ENCODE assay signal across 8 cellular contexts in the genomic region with DNA sequence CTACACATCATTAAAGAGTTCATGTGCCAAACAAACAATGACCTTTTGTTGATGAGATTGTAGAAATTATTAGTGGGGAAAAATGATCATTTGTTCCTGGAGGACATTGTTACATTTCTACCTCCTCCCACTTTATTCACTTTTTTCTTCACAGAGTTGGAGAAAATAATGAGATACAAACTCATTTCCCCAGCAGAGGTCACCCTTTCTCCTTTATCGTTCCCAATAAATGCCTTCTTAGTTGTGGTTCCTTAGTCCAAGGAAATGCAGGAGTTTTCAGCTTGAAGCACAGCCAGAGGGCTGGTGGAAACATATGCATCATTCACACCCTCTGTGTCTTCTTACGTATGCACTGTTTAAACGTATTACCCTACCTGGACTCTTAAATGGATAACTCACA.
DNase-seq lines count a peak whose midpoint lies in the region; ATAC-seq, FAIRE-seq and TF ChIP-seq lines count a peak whose summit lies in the region.

No MANE protein-coding gene starts in this region.

- H4K5ac ChIP-seq in H1 (ENCODE audit: insufficient read length, low read depth, low read length), result no peak overlapping the region

- peak; percentile 56 for TF ChIP-seq CTCF in OCI-LY3 (IDR thresholded peaks at IDR 0.05; ENCODE audit: low read depth, low read length)
- peak in 2 of 3 experiments; percentile 56 to 60; a peak in 3 of 4 replicates for TF ChIP-seq CTCF in H1 (IDR thresholded peaks at IDR 0.05; ENCODE audit: control extremely low read depth in 1 of 3, insufficient read depth in 1 of 3, low read depth in 1 of 3, low read length in 3 of 3)
- TF ChIP-seq CTCF in mesothelial cell of epicardium (IDR thresholded peaks at IDR 0.05; ENCODE audit: unreplicated experiment), result peak; percentile 53

- no peak overlapping the region for H2BK5ac ChIP-seq in H1 (ENCODE audit: low read depth, low read length)

- H2AK5ac ChIP-seq in H1 (ENCODE audit: low read depth, low read length), result no peak overlapping the region

- H3K79me2 ChIP-seq in Karpas-422 (ENCODE audit: low read length), result peaks cover 80% of the 10 kb centered on the region
- no peaks in the 10 kb centered on the region for H3K79me2 ChIP-seq in OCI-LY3 (ENCODE audit: low read length)
- H3K79me2 ChIP-seq in H1 (ENCODE audit: control insufficient read depth in 1 of 2, insufficient read depth in 2 of 2, low read length in 2 of 2), result no peaks in the 10 kb centered on the region

- peaks cover 23% of the 10 kb centered on the region for H3K4me1 Mint-ChIP-seq in mesothelial cell of epicardium

- H4K20me1 ChIP-seq in Karpas-422 (ENCODE audit: insufficient read depth, low read depth, low read length) (no peaks in the 10 kb centered on the region), OCI-LY3 (ENCODE audit: insufficient read depth, low read length) (no peaks in the 10 kb centered on the region), H1 (replicated peaks in 1 of 2; ENCODE audit: control insufficient read depth in 1 of 2, insufficient read depth in 2 of 2, low read length in 2 of 2) (no peaks in the 10 kb centered on the region)

- H3K23me2 ChIP-seq in H1 (ENCODE audit: low read depth, low read length), result no peaks in the 10 kb centered on the region

- H3K9ac ChIP-seq in Karpas-422 (ENCODE audit: low read length), result no peak overlapping the region
- H3K9ac ChIP-seq in OCI-LY3 (ENCODE audit: low read length), result no peak overlapping the region
- no peak overlapping the region for H3K9ac ChIP-seq in H1 (replicated peaks in 1 of 4; ENCODE audit: extremely low read depth in 1 of 4, low read depth in 3 of 4, low read length in 3 of 4)

- no peak overlapping the region for H3K4ac ChIP-seq in H1 (replicated peaks; ENCODE audit: insufficient read length, low read depth, low read length)

- TF ChIP-seq RAD21 in H1 (IDR thresholded peaks at IDR 0.05 in 1 of 2, conservative IDR thresholded peaks at IDR 0.05 in 1 of 2; ENCODE audit: low read depth in 2 of 2, low read length in 2 of 2), result peak; percentile 88

- H3K9me3 ChIP-seq in Karpas-422 (ENCODE audit: low read length), result no peaks in the 10 kb centered on the region
- no peaks in the 10 kb centered on the region for H3K9me3 ChIP-seq in OCI-LY3 (ENCODE audit: insufficient read depth, low read length)
- H3K9me3 ChIP-seq in H1 (ENCODE audit: insufficient read depth in 2 of 2, low read depth in 1 of 2, low read length in 1 of 2), result no peaks in the 10 kb centered on the region

- CTCF ChIA-PET in H1 (lab: Charles Lee; ENCODE audit: partially characterized antibody), result interaction anchor here (0.6 to 7.5 kb wide), 23 partner anchors 8 to 1365 kb away, joined by 3 to 71 read pairs (median 3); no protein-coding TSS in a partner anchor

- no peak overlapping the region for H2BK12ac ChIP-seq in H1 (ENCODE audit: low read depth, low read length)

- H3K79me1 ChIP-seq in H1 (ENCODE audit: low read depth, low read length), result no peaks in the 10 kb centered on the region

- 23% methylated on average over 3 of the region's 3 CpGs; no CpG with 5 or more reads in 1 of the 2 experiments for WGBS in H1 (ENCODE audit: extremely low coverage in 1 of 2, insufficient coverage in 1 of 2, insufficient read length in 1 of 2, insufficient replicate concordance in 2 of 2, low coverage in 1 of 2, low lambda C conversion rate in 2 of 2, missing lambda C conversion rate in 1 of 2), 2 experiments

- no peak for TF ChIP-seq EP300 in H1 (IDR thresholded peaks at IDR 0.05; ENCODE audit: borderline replicate concordance in 1 of 2, low read depth in 2 of 2, low read length in 2 of 2)

- no peak for TF ChIP-seq POLR2A in H1 (IDR thresholded peaks at IDR 0.05; ENCODE audit: control extremely low read depth in 1 of 2, low read depth in 2 of 2, low read length in 2 of 2)

- no peak overlapping the region for H3K56ac ChIP-seq in H1 (replicated peaks; ENCODE audit: insufficient read length, low read depth, low read length)

- peak; percentile 90 for FAIRE-seq in H1 (lab: Jason Lieb, UNC)

- no peaks in the 10 kb centered on the region for H3K9me3 Mint-ChIP-seq in mesothelial cell of epicardium

- no peak overlapping the region for H3K14ac ChIP-seq in H1 (ENCODE audit: insufficient read length)

- H3K27me3 Mint-ChIP-seq in mesothelial cell of epicardium (ENCODE audit: low read depth), result peaks cover 15% of the 10 kb centered on the region

- no peak overlapping the region for H3K23ac ChIP-seq in H1 (ENCODE audit: insufficient read length)

- H3K4me3 ChIP-seq in Karpas-422 (ENCODE audit: low read length) (no peak overlapping the region), OCI-LY3 (ENCODE audit: low read length) (no peak overlapping the region), H1 (ENCODE audit: extremely low read depth in 1 of 4, insufficient read depth in 2 of 4, low read depth in 3 of 4, low read length in 4 of 4) (no peak overlapping the region)

- DNase-seq in D341Med (ENCODE audit: low spot score) (peak; percentile 49), Karpas-422 (peak; percentile 67), H1 (ENCODE audit: low read depth in 1 of 2, low spot score in 2 of 2) (no peak), mesothelial cell of epicardium (ENCODE audit: low spot score in 2 of 2, unreplicated experiment in 2 of 2) (no peak)
- DNase-seq in stimulated activated CD4-positive, alpha-beta T cell treated with anti-CD3 and anti-CD28 coated beads, Interleukin-1b, Interleukin-23, amount 100 ng/mL, for 48 hours, result no peak
- DNase-seq in activated CD4-positive, alpha-beta T cell treated with anti-CD3 and anti-CD28 coated beads, Interleukin-2, amount 50 U/mL, for 1 hour, result no peak

- no peak for ATAC-seq in GM21447 (IDR thresholded peaks at IDR 0.05; ENCODE audit: unreplicated experiment)

- no peak overlapping the region for H3K4me2 ChIP-seq in Karpas-422 (ENCODE audit: low read depth, low read length, poor library complexity, severe bottlenecking)
- H3K4me2 ChIP-seq in OCI-LY3 (ENCODE audit: low read length), result no peak overlapping the region
- H3K4me2 ChIP-seq in H1 (ENCODE audit: insufficient read depth in 1 of 2, low read depth in 2 of 2, low read length in 2 of 2), result no peak overlapping the region

- no peak overlapping the region for H3K4me3 Mint-ChIP-seq in mesothelial cell of epicardium

- H4K91ac ChIP-seq in H1 (replicated peaks; ENCODE audit: insufficient read length, low read length), result no peak overlapping the region

- no peak overlapping the region for H3K18ac ChIP-seq in H1 (ENCODE audit: extremely low read depth, low read length)

- H3K36me3 ChIP-seq in Karpas-422 (ENCODE audit: insufficient read depth, low read length) (no peaks in the 10 kb centered on the region), OCI-LY3 (replicated peaks; ENCODE audit: low read depth, low read length) (no peaks in the 10 kb centered on the region), H1 (ENCODE audit: control insufficient read depth in 2 of 4, insufficient read depth in 4 of 4, low read length in 3 of 4) (no peaks in the 10 kb centered on the region)

- no peaks in the 10 kb centered on the region for H3K9me2 ChIP-seq in Karpas-422 (replicated peaks; ENCODE audit: insufficient read depth, low read length)

- no peak overlapping the region for H2BK15ac ChIP-seq in H1 (ENCODE audit: low read length)

- H2AFZ ChIP-seq in Karpas-422 (ENCODE audit: low read length) (no peak overlapping the region), OCI-LY3 (ENCODE audit: low read depth, low read length) (no peak overlapping the region), H1 (ENCODE audit: low read length) (no peak overlapping the region)

- H3K27ac ChIP-seq in Karpas-422 (ENCODE audit: low read length) (no peak overlapping the region), OCI-LY3 (ENCODE audit: low read length) (no peak overlapping the region), H1 (ENCODE audit: low read depth, low read length) (no peak overlapping the region)

- H3K27me3 ChIP-seq in Karpas-422 (ENCODE audit: low read length) (no peaks in the 10 kb centered on the region), OCI-LY3 (ENCODE audit: low read depth, low read length) (no peaks in the 10 kb centered on the region), H1 (replicated peaks in 1 of 4; ENCODE audit: control insufficient read depth in 3 of 4, extremely low read depth in 1 of 4, insufficient read depth in 3 of 4, low read length in 3 of 4) (no peaks in the 10 kb centered on the region)

- H2BK120ac ChIP-seq in H1 (replicated peaks; ENCODE audit: low read depth, low read length), result no peak overlapping the region

- H3K4me1 ChIP-seq in Karpas-422 (ENCODE audit: low read length) (0 out of 2 replicates have a peak, but pooled peaks cover 4% of the 10 kb centered on the region), OCI-LY3 (ENCODE audit: low read length) (no peaks in the 10 kb centered on the region), H1 (replicated peaks in 1 of 4; ENCODE audit: control insufficient read depth in 3 of 4, insufficient read depth in 4 of 4, low read length in 3 of 4) (no peaks in the 10 kb centered on the region; a peak in 1 of 7 replicates)

- H3K36me3 Mint-ChIP-seq in mesothelial cell of epicardium, result no peaks in the 10 kb centered on the region

- POLR2A ChIA-PET in H1 (lab: Charles Lee; ENCODE audit: partially characterized antibody), result no interaction called here

- no peak overlapping the region for H3K27ac Mint-ChIP-seq in mesothelial cell of epicardium

- H4K8ac ChIP-seq in H1 (ENCODE audit: extremely low read depth, insufficient read depth, low read length), result no peak overlapping the region

- no peak overlapping the region for H2BK20ac ChIP-seq in H1 (ENCODE audit: low read length)

TF ChIP-seq in H1, 55 proteins besides CTCF, POLR2A, EP300 and RAD21:
- TF ChIP-seq TBP (IDR thresholded peaks at IDR 0.05; ENCODE audit: low read depth, low read length) (no peak), CHD1 (IDR thresholded peaks at IDR 0.05; ENCODE audit: low read depth, low read length) (no peak), CREB1 (IDR thresholded peaks at IDR 0.05) (no peak)

Comparison
In these comparisons a context has a peak if more than half of its experiments do, and no peak if none do; other contexts are left out.
1. DNase-seq: peak in D341Med (single experiment) and Karpas-422 (single experiment); none in H1 (0 of 2), mesothelial cell of epicardium (0 of 2), stimulated activated CD4-positive, alpha-beta T cell treated with anti-CD3 and anti-CD28 coated beads, Interleukin-1b, Interleukin-23, amount 100 ng/mL, for 48 hours (single experiment) and activated CD4-positive, alpha-beta T cell treated with anti-CD3 and anti-CD28 coated beads, Interleukin-2, amount 50 U/mL, for 1 hour (single experiment).
2. Peak in every context shown above with its lines, with median percentiles within 50 percentile points of each other: CTCF ChIP-seq.